9 cellular contexts compared by ENCODE assay signal in genomic region chr4:114780205-114780604, GRCh38.
DNase-seq lines count a peak whose midpoint lies in the region; ATAC-seq and TF ChIP-seq lines count a peak whose summit lies in the region.
"Had no signal": no experiment of that assay in that cellular context is flagged by ENCODE, and none has a peak within 500 bp of the region (broad histone marks: within the 10 kb centered on the region; RNA-seq: fewer than 3 reads in every experiment).

No MANE protein-coding gene starts in this region.

- no peaks in the 10 kb centered on the region for H3K36me3 ChIP-seq in gastrocnemius medialis

- in situ Hi-C loops in gastrocnemius medialis (cut with MboI; ENCODE audit: low sequenced_read_pairs in 4 of 4), result no loop called here

- intact Hi-C loops in gastrocnemius medialis (cut with DNase I; ENCODE audit: low total_unique reads), result no loop called here

- no peaks in the 10 kb centered on the region for H3K9me3 ChIP-seq in gastrocnemius medialis

- no peaks in the 10 kb centered on the region for H3K4me1 ChIP-seq in gastrocnemius medialis

- ATAC-seq in gastrocnemius medialis (no peak), HG03095 (IDR thresholded peaks at IDR 0.05; ENCODE audit: unreplicated experiment) (no peak)

- peak; percentile 63 for TF ChIP-seq CTCF in retinal pigment epithelial cell (conservative IDR thresholded peaks at IDR 0.05; ENCODE audit: low read depth, low read length)
- no peak for TF ChIP-seq CTCF in gastrocnemius medialis (IDR thresholded peaks at IDR 0.05 in 4 of 5, conservative IDR thresholded peaks at IDR 0.05 in 1 of 5)

- no peak for TF ChIP-seq POLR2A in gastrocnemius medialis (IDR thresholded peaks at IDR 0.05)

- no peaks in the 10 kb centered on the region for H3K27me3 ChIP-seq in gastrocnemius medialis

- no peak overlapping the region for H3K27ac ChIP-seq in gastrocnemius medialis

- no peak overlapping the region for H3K4me3 ChIP-seq in retinal pigment epithelial cell (ENCODE audit: low read length)
- no peak overlapping the region for H3K4me3 ChIP-seq in gastrocnemius medialis

- DNase-seq in NCI-H146 (lab: John Stamatoyannopoulos, UW), result peak; percentile 46
- no peak for DNase-seq in NCI-H146 treated with DMSO at 0.1 percent for 48 hours (lab: John Stamatoyannopoulos, UW; ENCODE audit: unreplicated experiment)
- peak; percentile 1 for DNase-seq in NCI-H2196 treated with DMSO at 0.1 percent for 48 hours (lab: John Stamatoyannopoulos, UW; ENCODE audit: unreplicated experiment)
- peak; percentile 7 for DNase-seq in cerebellum (ENCODE audit: low spot score)
- DNase-seq in retinal pigment epithelial cell (ENCODE audit: low read depth), result no peak
- no peak for DNase-seq in activated T-cell treated with anti-CD3 and anti-CD28 coated beads for 4 hours
- DNase-seq in gastrocnemius medialis, result no peak
- DNase-seq: NCI-H187 had no signal

Comparison
In these comparisons a context has a peak if more than half of its experiments do, and no peak if none do; other contexts are left out.
1. DNase-seq: peak in NCI-H146 (single experiment), NCI-H2196 treated with DMSO at 0.1 percent for 48 hours (single experiment) and cerebellum (single experiment); none in NCI-H146 treated with DMSO at 0.1 percent for 48 hours (single experiment), retinal pigment epithelial cell (single experiment), activated T-cell treated with anti-CD3 and anti-CD28 coated beads for 4 hours (single experiment) and gastrocnemius medialis (0 of 2).